9 cellular contexts compared by ENCODE assay signal in genomic region chr2:105873721-105874120, GRCh38.
DNase-seq lines count a peak whose midpoint lies in the region; ATAC-seq and TF ChIP-seq lines count a peak whose summit lies in the region.
"Had no signal": no experiment of that assay in that cellular context is flagged by ENCODE, and none has a peak within 500 bp of the region (broad histone marks: within the 10 kb centered on the region; RNA-seq: fewer than 3 reads in every experiment).

No MANE protein-coding gene starts in this region.

- TF ChIP-seq EP300 in tibial nerve (IDR thresholded peaks at IDR 0.05), result no peak

- H3K9me3 ChIP-seq in T-helper 17 cell (ENCODE audit: control insufficient read depth, low read length, poor library complexity, severe bottlenecking), result no peaks in the 10 kb centered on the region
- H3K9me3 ChIP-seq in tibial nerve, result no peaks in the 10 kb centered on the region

- ATAC-seq in HG02938 (IDR thresholded peaks at IDR 0.05; ENCODE audit: unreplicated experiment) (peak; percentile 87), T-helper 17 cell (peak; percentile 87)

- DNase-seq in activated CD4-positive, alpha-beta T cell treated with anti-CD3 and anti-CD28 coated beads for 24 hours (ENCODE audit: low read depth in 2 of 2), result peak; percentile 48 to 50
- DNase-seq in activated CD4-positive, alpha-beta T cell treated with anti-CD3 and anti-CD28 coated beads for 1 hour, result no peak
- DNase-seq in T-helper 17 cell (peak; percentile 36 to 53 (median 36)), coronary artery (ENCODE audit: low spot score) (peak; percentile 58), tibial nerve (ENCODE audit: low spot score in 2 of 2) (no peak), nucleus accumbens (lab: John Stamatoyannopoulos, UW) (no peak)
- peak; percentile 52 for DNase-seq in stimulated activated CD4-positive, alpha-beta T cell treated with anti-CD3 and anti-CD28 coated beads, Interleukin-12 subunit alpha, Interleukin-12 subunit beta, amount 100 ng/mL, for 24 hours (ENCODE audit: low read depth in 2 of 2)

- no peaks in the 10 kb centered on the region for H3K27me3 ChIP-seq in tibial nerve
- H3K27me3 ChIP-seq: cardiac muscle cell had no signal

- H3K4me1 Mint-ChIP-seq in T-helper 17 cell, result peaks cover 73% of the 10 kb centered on the region

- H3K27ac Mint-ChIP-seq in T-helper 17 cell, result peak overlapping the region; percentile 96

- H3K4me3 ChIP-seq in coronary artery, result no peak overlapping the region
- no peak overlapping the region for H3K4me3 ChIP-seq in tibial nerve
- H3K4me3 ChIP-seq: cardiac muscle cell had no signal

- H3K27ac ChIP-seq in coronary artery (no peak overlapping the region), tibial nerve (peak overlapping the region in 2 of 4 donors; percentile 5 to 54)
- H3K27ac ChIP-seq: cardiac muscle cell had no signal

- H3K36me3 Mint-ChIP-seq in T-helper 17 cell (ENCODE audit: low read depth), result peaks cover 5% of the 10 kb centered on the region

- TF ChIP-seq CTCF in coronary artery (IDR thresholded peaks at IDR 0.05) (no peak), tibial nerve (IDR thresholded peaks at IDR 0.05) (no peak)

- H3K4me1 ChIP-seq in tibial nerve, result peaks cover 0 to 23% (median 7%) of the 10 kb centered on the region in 4 donors

- WGBS in tibial nerve, 2 donors, result 26 to 39% methylated on average over 8 of the region's 8 CpGs

- no peaks in the 10 kb centered on the region for H3K27me3 Mint-ChIP-seq in T-helper 17 cell

- no peak for TF ChIP-seq POLR2A in tibial nerve (IDR thresholded peaks at IDR 0.05)

- H3K36me3 ChIP-seq in tibial nerve, result peaks cover 0 to 4% (median 0%) of the 10 kb centered on the region in 3 donors
- H3K36me3 ChIP-seq: cardiac muscle cell had no signal

- peak overlapping the region; percentile 69 for H3K4me3 Mint-ChIP-seq in T-helper 17 cell

Comparison
In these comparisons a context has a peak if more than half of its experiments do, and no peak if none do; other contexts are left out.
1. DNase-seq: peak in activated CD4-positive, alpha-beta T cell treated with anti-CD3 and anti-CD28 coated beads for 24 hours (2 of 2), T-helper 17 cell (3 of 3), coronary artery (single experiment) and stimulated activated CD4-positive, alpha-beta T cell treated with anti-CD3 and anti-CD28 coated beads, Interleukin-12 subunit alpha, Interleukin-12 subunit beta, amount 100 ng/mL, for 24 hours (2 of 2); none in activated CD4-positive, alpha-beta T cell treated with anti-CD3 and anti-CD28 coated beads for 1 hour (single experiment), tibial nerve (0 of 2) and nucleus accumbens (0 of 56).